19 cellular contexts compared by ENCODE assay signal in the genomic region with DNA sequence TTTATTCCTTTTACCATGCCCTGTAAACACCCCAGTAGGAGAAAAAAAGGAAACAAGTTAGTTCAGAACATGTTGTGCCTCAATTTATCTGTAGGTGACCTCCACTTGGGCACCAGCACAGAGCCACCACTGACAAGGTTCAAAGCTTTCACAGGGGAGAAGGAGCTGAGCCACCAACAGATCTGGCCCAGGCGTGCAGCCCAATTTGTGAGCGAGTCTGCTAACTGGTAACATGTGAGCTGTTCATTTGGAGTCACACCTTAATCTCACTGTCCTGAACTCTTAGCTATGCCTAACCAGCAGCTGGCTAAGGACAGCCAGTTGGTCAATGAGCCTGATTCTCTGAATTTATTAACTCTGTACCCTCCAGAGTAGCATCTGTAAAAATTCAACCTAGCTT.
DNase-seq lines count a peak whose midpoint lies in the region; ATAC-seq and TF ChIP-seq lines count a peak whose summit lies in the region.
"Had no signal": no experiment of that assay in that cellular context is flagged by ENCODE, and none has a peak within 500 bp of the region (broad histone marks: within the 10 kb centered on the region; RNA-seq: fewer than 3 reads in every experiment).

No MANE protein-coding gene starts in this region.

- H3K27ac Mint-ChIP-seq in endothelial cell (ENCODE audit: unreplicated experiment) (no peak overlapping the region), immature natural killer cell (no peak overlapping the region)
- peak overlapping the region; percentile 58 for H3K27ac Mint-ChIP-seq in stimulated activated effector memory CD8-positive, alpha-beta T cell treated with anti-CD3 and anti-CD28 coated beads, Interleukin-12 subunit alpha, Interleukin-12 subunit beta, amount 100 ng/mL, for 72 hours
- H3K27ac Mint-ChIP-seq: CD4-positive, alpha-beta T cell; GM23338; HFFc6 had no signal

- peaks cover 26% of the 10 kb centered on the region for H3K36me3 Mint-ChIP-seq in endothelial cell (ENCODE audit: low read depth, unreplicated experiment)
- H3K36me3 Mint-ChIP-seq in stimulated activated effector memory CD8-positive, alpha-beta T cell treated with anti-CD3 and anti-CD28 coated beads, Interleukin-12 subunit alpha, Interleukin-12 subunit beta, amount 100 ng/mL, for 72 hours: peaks cover 66% of the 10 kb centered on the region
- peaks cover 6 to 20% (median 7%) of the 10 kb centered on the region in 3 donors for H3K36me3 Mint-ChIP-seq in immature natural killer cell

- H3K9me3 Mint-ChIP-seq in endothelial cell (ENCODE audit: unreplicated experiment) (no peaks in the 10 kb centered on the region), immature natural killer cell (no peaks in the 10 kb centered on the region)
- H3K9me3 Mint-ChIP-seq in stimulated activated effector memory CD8-positive, alpha-beta T cell treated with anti-CD3 and anti-CD28 coated beads, Interleukin-12 subunit alpha, Interleukin-12 subunit beta, amount 100 ng/mL, for 72 hours: no peaks in the 10 kb centered on the region
- H3K9me3 Mint-ChIP-seq: CD4-positive, alpha-beta T cell; GM23338; HFFc6 had no signal

- ATAC-seq in Right ventricle myocardium inferior: peak; percentile 66
- ATAC-seq in left ventricle myocardium superior: peak; percentile 82
- no peak for ATAC-seq in stimulated activated effector memory CD8-positive, alpha-beta T cell treated with anti-CD3 and anti-CD28 coated beads, Interleukin-12 subunit alpha, Interleukin-12 subunit beta, amount 100 ng/mL, for 72 hours
- ATAC-seq: A549, GM23338, HCT116, HepG2 had no signal

- DNase-seq in Right ventricle myocardium inferior (ENCODE audit: missing footprints): no peak
- no peak for DNase-seq in cardiac septum (ENCODE audit: low spot score)
- no peak for DNase-seq in endothelial cell (ENCODE audit: low spot score)
- DNase-seq in left ventricle myocardium superior: peak; percentile 63
- DNase-seq in stimulated activated effector memory CD8-positive, alpha-beta T cell treated with anti-CD3 and anti-CD28 coated beads, Interleukin-12 subunit alpha, Interleukin-12 subunit beta, amount 100 ng/mL, for 72 hours (ENCODE audit: low spot score in 2 of 2): no peak
- DNase-seq in NCI-H1092 (lab: John Stamatoyannopoulos, UW): no peak
- no peak for DNase-seq in immature natural killer cell
- no peak for DNase-seq in inferior parietal cortex (ENCODE audit: extremely low spot score)
- DNase-seq: AML-193; Caco-2; CD4-positive, alpha-beta T cell; DMS153; DMS79; GDM1; HFFc6 had no signal

- H3K27me3 Mint-ChIP-seq in endothelial cell (ENCODE audit: unreplicated experiment) (peaks cover 3% of the 10 kb centered on the region), immature natural killer cell (ENCODE audit: low read depth in 3 of 3) (peaks cover 0 to 5% (median 0%) of the 10 kb centered on the region in 3 donors)
- H3K27me3 Mint-ChIP-seq: CD4-positive, alpha-beta T cell had no signal

- intact Hi-C loops in Right ventricle myocardium inferior (cut with DNase I) (loop anchor here (5.0 kb wide), 1 partner anchor 69 kb away; no protein-coding TSS in a partner anchor), cardiac septum (cut with DNase I) (no loop called here), left ventricle myocardium superior (cut with micrococcal nuclease) (no loop called here)

- peaks cover 17% of the 10 kb centered on the region for H3K4me1 Mint-ChIP-seq in endothelial cell (ENCODE audit: unreplicated experiment)
- peaks cover 25% of the 10 kb centered on the region for H3K4me1 Mint-ChIP-seq in stimulated activated effector memory CD8-positive, alpha-beta T cell treated with anti-CD3 and anti-CD28 coated beads, Interleukin-12 subunit alpha, Interleukin-12 subunit beta, amount 100 ng/mL, for 72 hours
- H3K4me1 Mint-ChIP-seq in immature natural killer cell: peaks cover 0 to 1% of the 10 kb centered on the region in 2 donors

- TF ChIP-seq CTCF in endothelial cell (IDR thresholded peaks at IDR 0.05; ENCODE audit: unreplicated experiment): no peak

- peak overlapping the region; percentile 77 for H3K4me3 Mint-ChIP-seq in endothelial cell (ENCODE audit: unreplicated experiment)
- H3K4me3 Mint-ChIP-seq in stimulated activated effector memory CD8-positive, alpha-beta T cell treated with anti-CD3 and anti-CD28 coated beads, Interleukin-12 subunit alpha, Interleukin-12 subunit beta, amount 100 ng/mL, for 72 hours: no peak overlapping the region
- no peak overlapping the region for H3K4me3 Mint-ChIP-seq in immature natural killer cell
- H3K4me3 Mint-ChIP-seq: CD4-positive, alpha-beta T cell; GM23338; HFFc6 had no signal
